14 cellular contexts compared by ENCODE assay signal in genomic region chr1:222417264-222417663, GRCh38.
"Had no signal": no experiment of that assay in that cellular context is flagged by ENCODE, and none has a peak within 500 bp of the region (broad histone marks: within the 10 kb centered on the region; RNA-seq: fewer than 3 reads in every experiment).

No MANE protein-coding gene starts in this region.

- H3K27ac ChIP-seq: cardiac muscle cell, heart left ventricle had no signal

- H3K4me3 ChIP-seq: cardiac muscle cell, heart left ventricle had no signal

- H3K36me3 ChIP-seq: cardiac muscle cell, heart left ventricle had no signal

- DNase-seq: activated gamma-delta T cell treated with Interleukin-2 at 50 U/mL for 16 hours; activated T-cell treated with anti-CD3 and anti-CD28 coated beads, Interleukin-2, amount 50 U/mL, for 24 hours; foreskin melanocyte; heart left ventricle; occipital lobe; right cardiac atrium; small intestine; trophoblast cell had no signal

- H3K4me1 ChIP-seq: heart left ventricle had no signal

- H3K4me1 Mint-ChIP-seq: nephron had no signal

- H3K27me3 Mint-ChIP-seq: activated T-cell treated with anti-CD3 and anti-CD28 coated beads, Interleukin-2, amount 50 U/mL, for 24 hours had no signal

- H3K27me3 ChIP-seq: cardiac muscle cell, heart left ventricle had no signal

- H3K4me3 Mint-ChIP-seq: activated T-cell treated with anti-CD3 and anti-CD28 coated beads, Interleukin-2, amount 50 U/mL, for 24 hours; nephron; T-helper 2 cell treated with Interferon-gamma antibody and Interleukin-4, amounts not matched to agents 5 μg/mL and 100 μg/mL, for 36 hours had no signal

- H3K9me3 ChIP-seq: heart left ventricle had no signal

- ATAC-seq: heart left ventricle, left lobe of liver, right cardiac atrium, SK-N-SH treated with all-trans-retinoic acid at 6 μM for 48 hours had no signal

- H3K9me3 Mint-ChIP-seq: nephron had no signal

- H3K27ac Mint-ChIP-seq: activated T-cell treated with anti-CD3 and anti-CD28 coated beads, Interleukin-2, amount 50 U/mL, for 24 hours; nephron; progenitor cell of endocrine pancreas; T-helper 2 cell treated with Interferon-gamma antibody and Interleukin-4, amounts not matched to agents 5 μg/mL and 100 μg/mL, for 36 hours had no signal
